9 cellular contexts compared by ENCODE assay signal in the genomic region with DNA sequence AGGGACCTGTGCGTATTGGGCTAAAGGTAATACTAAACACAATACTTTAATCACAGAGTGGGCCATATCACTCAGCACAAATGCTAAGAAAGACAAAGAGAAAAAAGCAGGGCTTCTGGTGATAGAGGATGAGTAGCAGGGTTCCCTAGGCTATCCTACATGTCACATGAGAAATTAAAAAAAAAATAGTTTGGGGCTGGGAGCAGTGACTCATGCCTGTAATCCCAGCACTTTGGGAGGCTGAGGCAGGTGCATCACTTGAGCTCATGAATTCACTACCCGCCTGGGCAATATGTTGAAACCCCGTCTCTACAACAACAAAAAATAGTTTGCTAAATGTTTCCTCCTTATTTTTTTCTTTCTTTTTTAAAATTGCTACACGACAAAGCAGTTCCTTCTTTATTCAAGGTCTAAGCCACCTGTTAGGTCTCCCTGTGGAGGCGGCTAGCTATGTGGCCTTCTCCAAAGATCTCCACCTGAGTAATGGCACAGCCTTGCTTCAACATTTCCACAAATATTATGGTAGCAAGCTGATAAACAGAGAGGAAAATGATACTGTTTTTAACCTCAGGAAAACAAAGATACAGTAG. TPM values are rescaled to one million over a fixed set of nuclear protein-coding genes. Genes with fewer than 3 reads are reported as not detected.
A peak's percentile ranks its signal among the peaks of the same experiment; 100 is the strongest.
DNase-seq lines count a peak whose midpoint lies in the region; ATAC-seq and TF ChIP-seq lines count a peak whose summit lies in the region.
"Had no signal": no experiment of that assay in that cellular context is flagged by ENCODE, and none has a peak within 500 bp of the region (broad histone marks: within the 10 kb centered on the region; RNA-seq: fewer than 3 reads in every experiment).

No MANE protein-coding gene starts in this region.

- intact Hi-C loops in esophagus squamous epithelium (cut with DNase I) (no loop called here), prostate gland (cut with DNase I) (loop anchor here (5.0 to 10.0 kb wide), 2 partner anchors 51 to 153 kb away; a partner anchor contains a TSS)

- DNase-seq in esophagus squamous epithelium (lab: John Stamatoyannopoulos, UW) (no peak), prostate gland (ENCODE audit: low spot score) (no peak), Ammon's horn (ENCODE audit: low spot score) (no peak), SKM-1 (lab: John Stamatoyannopoulos, UW; ENCODE audit: unreplicated experiment) (no peak), NCI-H524 (lab: John Stamatoyannopoulos, UW) (no peak)
- no peak for DNase-seq in effector memory CD8-positive, alpha-beta T cell

- 0 out of 2 replicates have a peak, but pooled peaks cover 3% of the 10 kb centered on the region for H3F3A ChIP-seq in OCI-LY1 (ENCODE audit: insufficient read depth, low read length)

- H3K79me2 ChIP-seq in OCI-LY1 (ENCODE audit: insufficient read depth, low read length) = peaks cover 19% of the 10 kb centered on the region

- peaks cover 54% of the 10 kb centered on the region for H3K36me3 Mint-ChIP-seq in effector memory CD8-positive, alpha-beta T cell (ENCODE audit: insufficient read depth)

- H3K36me3 ChIP-seq in OCI-LY1 (ENCODE audit: insufficient read depth, low read length) (peaks cover 52% of the 10 kb centered on the region), esophagus squamous epithelium (peaks cover 0 to 46% (median 5%) of the 10 kb centered on the region in 3 donors), prostate gland (peaks cover 5 to 6% of the 10 kb centered on the region in 2 donors)

- peak in 1 of 4 donors; percentile 28 for TF ChIP-seq POLR2A in esophagus squamous epithelium (IDR thresholded peaks at IDR 0.05)
- no peak for TF ChIP-seq POLR2A in prostate gland (IDR thresholded peaks at IDR 0.05)

- peak overlapping the region; percentile 92 for H3K4me2 ChIP-seq in OCI-LY1 (ENCODE audit: low read length)

- WGBS in esophagus squamous epithelium, 2 donors = 35 to 55% methylated on average over 5 of the region's 5 CpGs
- 79% methylated on average over 5 of the region's 5 CpGs for WGBS in prostate gland

- H3K4me3 Mint-ChIP-seq in effector memory CD8-positive, alpha-beta T cell = no peak overlapping the region
- H3K4me3 Mint-ChIP-seq: neural crest cell had no signal

- peaks cover 21% of the 10 kb centered on the region for H3K4me1 ChIP-seq in OCI-LY1 (ENCODE audit: insufficient read depth, low read length, severe bottlenecking)
- peaks cover 8 to 66% (median 51%) of the 10 kb centered on the region in 3 donors for H3K4me1 ChIP-seq in esophagus squamous epithelium
- H3K4me1 ChIP-seq in prostate gland (replicated peaks) = peaks cover 6% of the 10 kb centered on the region

- peak overlapping the region; percentile 84 for H3K9ac ChIP-seq in OCI-LY1 (ENCODE audit: low read length)

- H3K9me3 ChIP-seq in OCI-LY1 (ENCODE audit: low read length) = no peaks in the 10 kb centered on the region
- no peaks in the 10 kb centered on the region for H3K9me3 ChIP-seq in esophagus squamous epithelium
- no peaks in the 10 kb centered on the region for H3K9me3 ChIP-seq in prostate gland

- H3K27me3 ChIP-seq in OCI-LY1 (ENCODE audit: insufficient read depth, low read length) (no peaks in the 10 kb centered on the region), esophagus squamous epithelium (no peaks in the 10 kb centered on the region), prostate gland (replicated peaks; ENCODE audit: insufficient read depth) (no peaks in the 10 kb centered on the region)

- ATAC-seq in effector memory CD8-positive, alpha-beta T cell (replicated peaks) = no peak

- H3K27ac Mint-ChIP-seq in effector memory CD8-positive, alpha-beta T cell = no peak overlapping the region

- H3K27me3 Mint-ChIP-seq in effector memory CD8-positive, alpha-beta T cell = no peaks in the 10 kb centered on the region

- H4K20me1 ChIP-seq in OCI-LY1 (ENCODE audit: insufficient read depth, low read length) = no peaks in the 10 kb centered on the region

- TF ChIP-seq CTCF in OCI-LY1 (IDR thresholded peaks at IDR 0.05; ENCODE audit: low read length) (no peak), esophagus squamous epithelium (IDR thresholded peaks at IDR 0.05) (no peak), prostate gland (IDR thresholded peaks at IDR 0.05) (no peak)

- no peak overlapping the region for H2AFZ ChIP-seq in OCI-LY1 (ENCODE audit: low read length)

- H3K4me1 Mint-ChIP-seq in effector memory CD8-positive, alpha-beta T cell (ENCODE audit: low read depth in 2 of 2) = peaks cover 0 to 8% of the 10 kb centered on the region in 2 donors

- H3K27ac ChIP-seq in OCI-LY1 (ENCODE audit: low read depth, low read length, poor library complexity, severe bottlenecking) (peak overlapping the region; percentile 80), esophagus squamous epithelium (peak overlapping the region; percentile 96 to 100 (median 97)), prostate gland (peak overlapping the region in 1 of 2 donors; percentile 99)

- H3K9me2 ChIP-seq in OCI-LY1 (ENCODE audit: low read depth, low read length) = no peaks in the 10 kb centered on the region

- no peaks in the 10 kb centered on the region for H3K9me3 Mint-ChIP-seq in effector memory CD8-positive, alpha-beta T cell
- H3K9me3 Mint-ChIP-seq: neural crest cell had no signal

- H3K4me3 ChIP-seq in GM08714 (ENCODE audit: low read length) (peak overlapping the region; percentile 85), OCI-LY1 (ENCODE audit: low read depth, low read length, poor library complexity, severe bottlenecking) (peak overlapping the region; percentile 75), esophagus squamous epithelium (peak overlapping the region; percentile 51 to 76 (median 62)), prostate gland (peak overlapping the region; percentile 60 to 72)

RNA-seq across cellular contexts. Expression of a gene that starts 1.5 kb away (rescaled TPM):
- 100 to 1,000 TPM; 179 to 377 (median 344) TPM for total RNA-seq in esophagus squamous epithelium
- 100 to 1,000 TPM; 133 to 201 TPM for total RNA-seq in prostate gland

RNA-seq across cellular contexts. Expression of a gene that starts 48.5 kb away (rescaled TPM):
- total RNA-seq in esophagus squamous epithelium (100 to 1,000 TPM; 167 to 256 (median 216) TPM), prostate gland (100 to 1,000 TPM; 161 to 168 TPM)
